ENCODE assay signal across 23 cellular contexts in genomic region chr6:105890521-105891244, GRCh38.
A peak's percentile ranks its signal among the peaks of the same experiment; 100 is the strongest.
DNase-seq lines count a peak whose midpoint lies in the region; ATAC-seq and TF ChIP-seq lines count a peak whose summit lies in the region.
"Had no signal": no experiment of that assay in that cellular context is flagged by ENCODE, and none has a peak within 500 bp of the region (broad histone marks: within the 10 kb centered on the region; RNA-seq: fewer than 3 reads in every experiment).

No MANE protein-coding gene starts in this region.

- DNase-seq in HCT116 (ENCODE audit: low read depth, low spot score) = no peak
- peak in 1 of 2 experiments; percentile 56 for DNase-seq in PC-9
- DNase-seq in NCI-H510A (lab: John Stamatoyannopoulos, UW) = no peak
- DNase-seq in CD1c-positive myeloid dendritic cell (ENCODE audit: extremely low spot score) = no peak
- DNase-seq: activated B cell treated with CpG ODN at 0.5 μM for 24 hours; activated CD4-positive, alpha-beta T cell treated with anti-CD3 and anti-CD28 coated beads, Interleukin-2, amount 50 U/mL, for 4 hours; activated naive CD4-positive, alpha-beta T cell treated with anti-CD3 and anti-CD28 coated beads for 36 hours; amniotic stem cell; Calu3; heart left ventricle; kidney glomerular epithelial cell; NCI-H2029 treated with DMSO at 0.1 percent for 48 hours; NCI-H345; stimulated activated CD4-positive, alpha-beta T cell treated with anti-CD3 and anti-CD28 coated beads, Interleukin-2, amount 100 ng/mL, for 24 hours; SW 1271; T1000 had no signal

- H3K79me2 ChIP-seq in HCT116 (ENCODE audit: insufficient read depth, low read length) = no peaks in the 10 kb centered on the region
- H3K79me2 ChIP-seq in PC-9 (ENCODE audit: low read depth) = no peaks in the 10 kb centered on the region
- H3K79me2 ChIP-seq: parathyroid adenoma had no signal

- no TSS peak for BruUV-seq in HCT116 (replicated peaks; lab: Mats Ljungman, UMichigan)
- BruUV-seq in PC-9 (replicated peaks; lab: Mats Ljungman, UMichigan) = no TSS peak

- peak overlapping the region in 8 of 11 experiments; percentile 90 to 98 (median 96); a peak in 17 of 22 replicates for H3K27ac ChIP-seq in BLaER1 treated with 17β-estradiol and CSF1 and Interleukin-3, amounts not matched to agents 10 nM and 100 nM
- no peak overlapping the region for H3K27ac ChIP-seq in HCT116 (ENCODE audit: low read depth, low read length)
- H3K27ac ChIP-seq in PC-9 = peak overlapping the region; percentile 32; the same call in 1 of the 2 replicates
- H3K27ac ChIP-seq: C4-2B, heart left ventricle, parathyroid adenoma, right atrium auricular region, tibial nerve had no signal

- H3K4me3 ChIP-seq in BLaER1 treated with 17β-estradiol and CSF1 and Interleukin-3, amounts not matched to agents 10 nM and 100 nM = no peak overlapping the region
- H3K4me3 ChIP-seq in HCT116 (replicated peaks in 1 of 2; ENCODE audit: low read depth in 1 of 2, low read length in 2 of 2) (no peak overlapping the region), PC-9 (no peak overlapping the region)
- H3K4me3 ChIP-seq: heart left ventricle, right atrium auricular region, tibial nerve had no signal

- no peak for TF ChIP-seq RAD21 in HCT116 (IDR thresholded peaks at IDR 0.05; ENCODE audit: low read depth)

- RAD21 ChIA-PET in HCT116 (lab: Charles Lee; ENCODE audit: low non-redundant PET in 1 of 2, low total read pairs in 2 of 2, uncharacterized antibody in 2 of 2, unreplicated experiment in 2 of 2) = no interaction called here

- H3K4me2 ChIP-seq in BLaER1 treated with 17β-estradiol and CSF1 and Interleukin-3, amounts not matched to agents 10 nM and 100 nM = peak overlapping the region in 2 of 11 experiments; percentile 4 to 74; a peak in 5 of 22 replicates
- H3K4me2 ChIP-seq in HCT116 (ENCODE audit: low read length) (peak overlapping the region; percentile 21; the same call in 1 of the 2 replicates), PC-9 (no peak overlapping the region)

- H2AFZ ChIP-seq in HCT116 (ENCODE audit: low read depth, low read length, poor library complexity, severe bottlenecking) (peak overlapping the region; percentile 30), PC-9 (no peak overlapping the region)
- H2AFZ ChIP-seq: parathyroid adenoma had no signal

- no peak for TF ChIP-seq POLR2A in HCT116 (IDR thresholded peaks at IDR 0.05; ENCODE audit: borderline replicate concordance, extremely low read depth, insufficient read depth, insufficient read length)

- no peaks in the 10 kb centered on the region for H3K27me3 ChIP-seq in BLaER1 treated with 17β-estradiol and CSF1 and Interleukin-3, amounts not matched to agents 10 nM and 100 nM
- H3K27me3 ChIP-seq in HCT116 (ENCODE audit: insufficient read depth, low read length) = no peaks in the 10 kb centered on the region
- H3K27me3 ChIP-seq in PC-9 (ENCODE audit: insufficient read depth, low read depth) = no peaks in the 10 kb centered on the region
- H3K27me3 ChIP-seq: heart left ventricle, right atrium auricular region, tibial nerve had no signal

- H3F3A ChIP-seq in PC-9 (ENCODE audit: insufficient read depth, low read depth) = 0 out of 2 replicates have a peak, but pooled peaks cover 8% of the 10 kb centered on the region

- CTCF ChIA-PET in HCT116 (lab: Charles Lee) (interaction anchor here (0.7 kb wide), 1 partner anchor 282 kb away, joined by 3 read pairs; no protein-coding TSS in a partner anchor), PC-9 (lab: Charles Lee) (no interaction called here)

- ATAC-seq in HCT116 = peak; percentile 75; the same call in 1 of the 2 replicates
- peak; percentile 80 for ATAC-seq in esophagus mucosa
- no peak for ATAC-seq in GM21529 (IDR thresholded peaks at IDR 0.05; ENCODE audit: unreplicated experiment)
- ATAC-seq: heart left ventricle had no signal

- POLR2A ChIA-PET in HCT116 (lab: Charles Lee) (no interaction called here), PC-9 (lab: Charles Lee; ENCODE audit: unreplicated experiment) (no interaction called here)

- H3K9me2 ChIP-seq in HCT116 (ENCODE audit: insufficient read depth) = no peaks in the 10 kb centered on the region
- no peaks in the 10 kb centered on the region for H3K9me2 ChIP-seq in PC-9 (ENCODE audit: insufficient read depth)

- no peaks in the 10 kb centered on the region for H4K20me1 ChIP-seq in BLaER1 treated with 17β-estradiol and CSF1 and Interleukin-3, amounts not matched to agents 10 nM and 100 nM
- H4K20me1 ChIP-seq in HCT116 (ENCODE audit: insufficient read depth) (no peaks in the 10 kb centered on the region), PC-9 (ENCODE audit: insufficient read depth) (no peaks in the 10 kb centered on the region)

- no peak overlapping the region; a peak in 1 of 22 replicates for H3K9ac ChIP-seq in BLaER1 treated with 17β-estradiol and CSF1 and Interleukin-3, amounts not matched to agents 10 nM and 100 nM
- H3K9ac ChIP-seq in HCT116 (ENCODE audit: low read length) = no peak overlapping the region
- H3K9ac ChIP-seq: parathyroid adenoma had no signal

- intact Hi-C loops in HCT116 (cut with micrococcal nuclease) (no loop called here), PC-9 (cut with micrococcal nuclease; ENCODE audit: unreplicated experiment) (no loop called here)

- peaks cover 52 to 89% (median 82%) of the 10 kb centered on the region in 10 experiments for H3K4me1 ChIP-seq in BLaER1 treated with 17β-estradiol and CSF1 and Interleukin-3, amounts not matched to agents 10 nM and 100 nM
- peaks cover 0 to 15% of the 10 kb centered on the region in 2 experiments; a peak in 3 of 4 replicates for H3K4me1 ChIP-seq in HCT116 (ENCODE audit: control insufficient read depth in 1 of 2, insufficient read depth in 2 of 2, low read length in 2 of 2)
- H3K4me1 ChIP-seq in PC-9 (replicated peaks; ENCODE audit: insufficient read depth) = peaks cover 12% of the 10 kb centered on the region; the same call in 1 of the 2 replicates
- H3K4me1 ChIP-seq: parathyroid adenoma, right atrium auricular region had no signal

- no peaks in the 10 kb centered on the region for H3K36me3 ChIP-seq in BLaER1 treated with 17β-estradiol and CSF1 and Interleukin-3, amounts not matched to agents 10 nM and 100 nM
- H3K36me3 ChIP-seq in HCT116 (ENCODE audit: control insufficient read depth in 1 of 2, insufficient read depth in 2 of 2, low read length in 2 of 2) (no peaks in the 10 kb centered on the region), PC-9 (ENCODE audit: low read depth) (no peaks in the 10 kb centered on the region)
- H3K36me3 ChIP-seq: heart left ventricle, right atrium auricular region, tibial nerve had no signal

- peaks cover 0 to 18% (median 11%) of the 10 kb centered on the region in 11 experiments; a peak in 16 of 22 replicates for H3K9me3 ChIP-seq in BLaER1 treated with 17β-estradiol and CSF1 and Interleukin-3, amounts not matched to agents 10 nM and 100 nM (replicated peaks in 1 of 11)
- no peaks in the 10 kb centered on the region for H3K9me3 ChIP-seq in HCT116 (ENCODE audit: control insufficient read depth in 1 of 2, insufficient read depth in 1 of 2, low read depth in 1 of 2, low read length in 2 of 2)
- no peaks in the 10 kb centered on the region for H3K9me3 ChIP-seq in PC-9 (ENCODE audit: insufficient read depth, low read depth)

- TF ChIP-seq CTCF in HCT116 (IDR thresholded peaks at IDR 0.05 in 2 of 3, conservative IDR thresholded peaks at IDR 0.05 in 1 of 3; ENCODE audit: borderline replicate concordance in 1 of 3, insufficient read depth in 1 of 3, low read depth in 2 of 3, low read length in 2 of 3) (no peak), PC-9 (conservative IDR thresholded peaks at IDR 0.05) (no peak)

TF ChIP-seq in HCT116, 20 proteins besides CTCF, POLR2A, EP300 and RAD21:
- TF ChIP-seq EZH2phosphoT487 (IDR thresholded peaks at IDR 0.05; ENCODE audit: borderline replicate concordance) (no peak), ATF3 (IDR thresholded peaks at IDR 0.05) (no peak), FOSL1 (IDR thresholded peaks at IDR 0.05; ENCODE audit: low read depth) (no peak), SP1 (IDR thresholded peaks at IDR 0.05; ENCODE audit: low read depth) (0 out of 2 replicates have a peak, but pooled peaks have one; percentile 18), SRF (IDR thresholded peaks at IDR 0.05; ENCODE audit: low read depth) (no peak), EZH2 (IDR thresholded peaks at IDR 0.05) (no peak), TCF7L2 (IDR thresholded peaks at IDR 0.05; ENCODE audit: borderline replicate concordance, extremely low read depth, insufficient read depth, insufficient read length) (no peak), JUND (IDR thresholded peaks at IDR 0.05) (peak; percentile 40), SIN3A (IDR thresholded peaks at IDR 0.05; ENCODE audit: low read depth) (no peak), CBX3 (IDR thresholded peaks at IDR 0.05; ENCODE audit: low read depth) (no peak)
